Comparison of ENCODE assay signal across 14 cellular contexts in genomic region chr11:14356342-14356741, GRCh38. TPM values are rescaled to one million over a fixed set of nuclear protein-coding genes. Genes with fewer than 3 reads are reported as not detected.
DNase-seq lines count a peak whose midpoint lies in the region; ATAC-seq, FAIRE-seq and TF ChIP-seq lines count a peak whose summit lies in the region.
"Had no signal": no experiment of that assay in that cellular context is flagged by ENCODE, and none has a peak within 500 bp of the region (broad histone marks: within the 10 kb centered on the region; RNA-seq: fewer than 3 reads in every experiment).

No MANE protein-coding gene starts in this region.

- no peak overlapping the region for H2BK12ac ChIP-seq in mesenchymal stem cell (ENCODE audit: low read length in 2 of 2)

- H3K4me1 Mint-ChIP-seq in activated T-helper 2 cell treated with anti-CD3 and anti-CD28 coated beads, Interferon-gamma antibody, Interleukin-2, Interleukin-4, amounts not matched to agents 10 μg/mL and 5 μg/mL and 100 μg/mL, durations not matched to agents 14 hours and 24 hours and 36 hours (ENCODE audit: low read depth), result peaks cover 32% of the 10 kb centered on the region

- H3K27ac Mint-ChIP-seq in activated T-helper 2 cell treated with anti-CD3 and anti-CD28 coated beads, Interferon-gamma antibody, Interleukin-2, Interleukin-4, amounts not matched to agents 10 μg/mL and 5 μg/mL and 100 μg/mL, durations not matched to agents 14 hours and 24 hours and 36 hours, result no peak overlapping the region

- H3K4me1 ChIP-seq in ACC112 (ENCODE audit: control insufficient read depth, insufficient read depth, low read length, unreplicated experiment) (peaks cover 25% of the 10 kb centered on the region), mesenchymal stem cell (ENCODE audit: control insufficient read depth, insufficient read depth, low read depth, low read length) (no peaks in the 10 kb centered on the region)

- no peak overlapping the region for H3K23ac ChIP-seq in mesenchymal stem cell (ENCODE audit: low read length in 2 of 2)

- no peak for DNase-seq in GM12891 (ENCODE audit: insufficient read length, low spot score)
- no peak for DNase-seq in activated T-helper 2 cell treated with anti-CD3 and anti-CD28 coated beads, Interferon-gamma antibody, Interleukin-2, Interleukin-4, amounts not matched to agents 10 μg/mL and 5 μg/mL and 100 μg/mL, durations not matched to agents 14 hours and 24 hours and 36 hours (ENCODE audit: low spot score)
- DNase-seq in mesenchymal stem cell, result no peak
- no peak for DNase-seq in RKO (ENCODE audit: low spot score)
- DNase-seq in D721Med (ENCODE audit: insufficient read length, low spot score), result no peak
- DNase-seq in ureter (ENCODE audit: low spot score), result no peak
- DNase-seq: KBM-7; NCI-H1694 treated with DMSO at 0.1 percent for 48 hours; NCI-H69; stimulated activated CD4-positive, alpha-beta T cell treated with anti-CD3 and anti-CD28 coated beads, Interleukin-4, amount 100 ng/mL, for 1 hour; stimulated activated naive CD4-positive, alpha-beta T cell treated with Interleukin-2 at 50 U/mL for 16 hours had no signal

- H3K18ac ChIP-seq in mesenchymal stem cell (ENCODE audit: low read depth in 1 of 2, low read length in 2 of 2), result no peak overlapping the region

- H3K4me2 ChIP-seq in mesenchymal stem cell (ENCODE audit: low read length, poor library complexity, severe bottlenecking), result peak overlapping the region; percentile 18

- peaks cover 11% of the 10 kb centered on the region for H3K27me3 Mint-ChIP-seq in activated T-helper 2 cell treated with anti-CD3 and anti-CD28 coated beads, Interferon-gamma antibody, Interleukin-2, Interleukin-4, amounts not matched to agents 10 μg/mL and 5 μg/mL and 100 μg/mL, durations not matched to agents 14 hours and 24 hours and 36 hours (ENCODE audit: low read depth)

- peaks cover 27% of the 10 kb centered on the region for H3K36me3 Mint-ChIP-seq in activated T-helper 2 cell treated with anti-CD3 and anti-CD28 coated beads, Interferon-gamma antibody, Interleukin-2, Interleukin-4, amounts not matched to agents 10 μg/mL and 5 μg/mL and 100 μg/mL, durations not matched to agents 14 hours and 24 hours and 36 hours (ENCODE audit: low read depth)

- H2BK120ac ChIP-seq in mesenchymal stem cell (ENCODE audit: low read depth, low read length), result no peak overlapping the region

- intact Hi-C loops in activated T-helper 2 cell treated with anti-CD3 and anti-CD28 coated beads, Interferon-gamma antibody, Interleukin-2, Interleukin-4, amounts not matched to agents 10 μg/mL and 5 μg/mL and 100 μg/mL, durations not matched to agents 14 hours and 24 hours and 36 hours (cut with micrococcal nuclease), result loop anchor here (5.0 kb wide), 2 partner anchors 49 to 61 kb away; no protein-coding TSS in a partner anchor

- no peak for ATAC-seq in GM18498 (IDR thresholded peaks at IDR 0.05; ENCODE audit: unreplicated experiment)

- no peak for TF ChIP-seq POLR2A in GM12891 (IDR thresholded peaks at IDR 0.05; ENCODE audit: low read depth, low read length)

- H2AK5ac ChIP-seq in mesenchymal stem cell (ENCODE audit: low read length, severe bottlenecking), result no peak overlapping the region

- H4K91ac ChIP-seq in mesenchymal stem cell (ENCODE audit: low read length), result no peak overlapping the region

- no peaks in the 10 kb centered on the region for H3K9me3 ChIP-seq in mesenchymal stem cell (ENCODE audit: control insufficient read depth, low read length)

- H3K14ac ChIP-seq in mesenchymal stem cell (ENCODE audit: low read length in 2 of 2), result no peak overlapping the region

- H2BK5ac ChIP-seq in mesenchymal stem cell (ENCODE audit: low read depth, low read length, poor library complexity, severe bottlenecking), result no peak overlapping the region

- WGBS in mesenchymal stem cell, result 100% methylated on average over 2 of the region's 2 CpGs

- no peak overlapping the region for H4K8ac ChIP-seq in mesenchymal stem cell (ENCODE audit: low read length)

- H3K36me3 ChIP-seq in ACC112 (ENCODE audit: insufficient read depth, low read length), result peaks cover 3% of the 10 kb centered on the region; the same call in 1 of the 2 replicates
- peaks cover 0 to 4% of the 10 kb centered on the region in 2 experiments for H3K36me3 ChIP-seq in mesenchymal stem cell (ENCODE audit: control insufficient read depth in 1 of 2, insufficient read depth in 2 of 2, low read depth in 1 of 2, low read length in 2 of 2)

- no peaks in the 10 kb centered on the region for H3K9me3 Mint-ChIP-seq in activated T-helper 2 cell treated with anti-CD3 and anti-CD28 coated beads, Interferon-gamma antibody, Interleukin-2, Interleukin-4, amounts not matched to agents 10 μg/mL and 5 μg/mL and 100 μg/mL, durations not matched to agents 14 hours and 24 hours and 36 hours

- H2AFZ ChIP-seq in ACC112 (ENCODE audit: low read length, unreplicated experiment), result no peak overlapping the region
- no peak overlapping the region for H2AFZ ChIP-seq in mesenchymal stem cell (ENCODE audit: low read depth, low read length)

- peak overlapping the region; percentile 49 for H3K4me3 ChIP-seq in ACC112 (ENCODE audit: low read depth, low read length)
- peak overlapping the region in 1 of 2 experiments; percentile 93 for H3K4me3 ChIP-seq in mesenchymal stem cell (ENCODE audit: insufficient read depth in 1 of 2, low read depth in 1 of 2, low read length in 2 of 2)

- FAIRE-seq in GM12891 (lab: Jason Lieb, UNC) (peak; percentile 26), D721Med (lab: Jason Lieb, UNC) (no peak)

- no peak overlapping the region for H3K4ac ChIP-seq in mesenchymal stem cell (ENCODE audit: low read depth in 1 of 2, low read length in 2 of 2)

- H3K27me3 ChIP-seq in ACC112 (ENCODE audit: insufficient read depth, low read length) (no peaks in the 10 kb centered on the region), mesenchymal stem cell (ENCODE audit: control insufficient read depth in 1 of 2, insufficient read depth in 1 of 2, low read length in 2 of 2) (no peaks in the 10 kb centered on the region)

- peak overlapping the region; percentile 40 for H3K4me3 Mint-ChIP-seq in activated T-helper 2 cell treated with anti-CD3 and anti-CD28 coated beads, Interferon-gamma antibody, Interleukin-2, Interleukin-4, amounts not matched to agents 10 μg/mL and 5 μg/mL and 100 μg/mL, durations not matched to agents 14 hours and 24 hours and 36 hours (ENCODE audit: low read depth)

- H3K27ac ChIP-seq in ACC112 (ENCODE audit: low read depth, low read length) (no peak overlapping the region), mesenchymal stem cell (ENCODE audit: low read length, poor library complexity, severe bottlenecking) (no peak overlapping the region)
- H3K27ac ChIP-seq: C4-2B had no signal

- H3K79me1 ChIP-seq in mesenchymal stem cell (replicated peaks; ENCODE audit: low read length, poor library complexity, severe bottlenecking), result peaks cover 3% of the 10 kb centered on the region

- TF ChIP-seq CTCF in D721Med (IDR thresholded peaks at IDR 0.05; ENCODE audit: insufficient read depth, missing control alignments), result no peak

- H3K9ac ChIP-seq in mesenchymal stem cell (ENCODE audit: low read length), result no peak overlapping the region

- H3K79me2 ChIP-seq in ACC112 (ENCODE audit: control insufficient read depth, insufficient read depth, low read length, unreplicated experiment), result peaks cover 77% of the 10 kb centered on the region

- no peak overlapping the region for H2BK15ac ChIP-seq in mesenchymal stem cell (ENCODE audit: low read depth, poor library complexity, severe bottlenecking)

TF ChIP-seq in GM12891, 5 proteins besides CTCF, POLR2A, EP300 and RAD21:
- TF ChIP-seq POU2F2 (IDR thresholded peaks at IDR 0.05; ENCODE audit: low read depth, low read length) (no peak), PAX5 (IDR thresholded peaks at IDR 0.05; ENCODE audit: insufficient read depth, low read length, severe bottlenecking) (no peak), POLR2AphosphoS5 (IDR thresholded peaks at IDR 0.05; ENCODE audit: low read depth, low read length) (no peak), SPI1 (IDR thresholded peaks at IDR 0.05; ENCODE audit: low read depth, low read length) (no peak), TAF1 (IDR thresholded peaks at IDR 0.05; ENCODE audit: low read depth, low read length) (no peak)

RNA-seq across cellular contexts. Expression of gene RRAS2, which starts 2.6 kb away (rescaled TPM):
- 24.3 TPM for polyA plus RNA-seq in GM12891 (2012; ENCODE audit: low read depth, missing spikeins)
- total RNA-seq in activated T-helper 2 cell treated with anti-CD3 and anti-CD28 coated beads, Interferon-gamma antibody, Interleukin-2, Interleukin-4, amounts not matched to agents 10 μg/mL and 5 μg/mL and 100 μg/mL, durations not matched to agents 14 hours and 24 hours and 36 hours, result 64.4 and 65.2 TPM in 2 replicates
- polyA plus RNA-seq in mesenchymal stem cell (2013, experiment 1 of 2), result 60.2 TPM
- polyA plus RNA-seq in mesenchymal stem cell (2013, experiment 2 of 2), result 61.9 TPM
- 31.1 TPM for total RNA-seq in ureter
